Comparison of ENCODE assay signal across 10 cellular contexts in genomic region chr16:90020838-90021382, GRCh38. TPM values are rescaled to one million over a fixed set of nuclear protein-coding genes. Genes with fewer than 3 reads are reported as not detected.
DNase-seq lines count a peak whose midpoint lies in the region; ATAC-seq, FAIRE-seq and TF ChIP-seq lines count a peak whose summit lies in the region.
"Had no signal": no experiment of that assay in that cellular context is flagged by ENCODE, and none has a peak within 500 bp of the region (broad histone marks: within the 10 kb centered on the region; RNA-seq: fewer than 3 reads in every experiment).

No MANE protein-coding gene starts in this region.

- H3K4me1 ChIP-seq in A673 (ENCODE audit: insufficient read depth, low read length, poor library complexity, severe bottlenecking) (peaks cover 27% of the 10 kb centered on the region), ES-I3 (ENCODE audit: insufficient read depth, low read length) (peaks cover 25% of the 10 kb centered on the region)

- H3K27me3 ChIP-seq in A673 (replicated peaks; ENCODE audit: insufficient read depth, low read depth, low read length, poor library complexity), result no peaks in the 10 kb centered on the region

- peaks cover 10% of the 10 kb centered on the region for H3K4me1 Mint-ChIP-seq in activated T-helper 1 cell treated with anti-CD3 and anti-CD28 coated beads, Interleukin-12 subunit alpha, Interleukin-12 subunit beta, Interleukin-2, Interleukin-4 antibody, amounts not matched to agents 30 ng/mL and 10 ng/mL and 1 ng/mL, durations not matched to agents 14 hours and 24 hours and 36 hours (ENCODE audit: low read depth)

- peak overlapping the region; percentile 90 for H3K27ac ChIP-seq in A673 (ENCODE audit: low read depth, low read length, poor library complexity, severe bottlenecking)

- H3K36me3 Mint-ChIP-seq in activated T-helper 1 cell treated with anti-CD3 and anti-CD28 coated beads, Interleukin-12 subunit alpha, Interleukin-12 subunit beta, Interleukin-2, Interleukin-4 antibody, amounts not matched to agents 30 ng/mL and 10 ng/mL and 1 ng/mL, durations not matched to agents 14 hours and 24 hours and 36 hours (ENCODE audit: low read depth), result peaks cover 4% of the 10 kb centered on the region

- ATAC-seq in GM18907 (IDR thresholded peaks at IDR 0.05; ENCODE audit: unreplicated experiment), result no peak

- H3K27ac Mint-ChIP-seq in activated T-helper 1 cell treated with anti-CD3 and anti-CD28 coated beads, Interleukin-12 subunit alpha, Interleukin-12 subunit beta, Interleukin-2, Interleukin-4 antibody, amounts not matched to agents 30 ng/mL and 10 ng/mL and 1 ng/mL, durations not matched to agents 14 hours and 24 hours and 36 hours, result no peak overlapping the region

- peak overlapping the region; percentile 56; the same call in 1 of the 2 replicates for H3K9ac ChIP-seq in ES-I3 (ENCODE audit: low read depth, low read length)

- TF ChIP-seq CTCF in A673 (conservative IDR thresholded peaks at IDR 0.05; ENCODE audit: low read depth, low read length), result no peak

- intact Hi-C loops in A673 (cut with micrococcal nuclease; ENCODE audit: unreplicated experiment), result loop anchor here (10.0 kb wide), 1 partner anchor 96 kb away; the partner anchor contains the start of gene TUBB3
- intact Hi-C loops in activated T-helper 1 cell treated with anti-CD3 and anti-CD28 coated beads, Interleukin-12 subunit alpha, Interleukin-12 subunit beta, Interleukin-2, Interleukin-4 antibody, amounts not matched to agents 30 ng/mL and 10 ng/mL and 1 ng/mL, durations not matched to agents 14 hours and 24 hours and 36 hours (cut with micrococcal nuclease), result loop anchor here (10.0 kb wide), 1 partner anchor 96 kb away; the partner anchor contains the start of gene TUBB3

- POLR2A ChIA-PET in A673 (lab: Charles Lee; ENCODE audit: low non-redundant PET), result no interaction called here

- H3K27me3 Mint-ChIP-seq in activated T-helper 1 cell treated with anti-CD3 and anti-CD28 coated beads, Interleukin-12 subunit alpha, Interleukin-12 subunit beta, Interleukin-2, Interleukin-4 antibody, amounts not matched to agents 30 ng/mL and 10 ng/mL and 1 ng/mL, durations not matched to agents 14 hours and 24 hours and 36 hours (ENCODE audit: insufficient read depth), result peaks cover 18% of the 10 kb centered on the region

- no peak for FAIRE-seq in GM12891 (lab: Jason Lieb, UNC)
- FAIRE-seq: islet of Langerhans had no signal

- peak overlapping the region; percentile 6 for H3K4me3 Mint-ChIP-seq in activated T-helper 1 cell treated with anti-CD3 and anti-CD28 coated beads, Interleukin-12 subunit alpha, Interleukin-12 subunit beta, Interleukin-2, Interleukin-4 antibody, amounts not matched to agents 30 ng/mL and 10 ng/mL and 1 ng/mL, durations not matched to agents 14 hours and 24 hours and 36 hours

- no TSS peak for BruUV-seq in A673 (replicated peaks; lab: Mats Ljungman, UMichigan)

- H3K9me3 Mint-ChIP-seq in activated T-helper 1 cell treated with anti-CD3 and anti-CD28 coated beads, Interleukin-12 subunit alpha, Interleukin-12 subunit beta, Interleukin-2, Interleukin-4 antibody, amounts not matched to agents 30 ng/mL and 10 ng/mL and 1 ng/mL, durations not matched to agents 14 hours and 24 hours and 36 hours, result peaks cover 3% of the 10 kb centered on the region

- CTCF ChIA-PET in A673 (lab: Charles Lee), result no interaction called here

- H3K36me3 ChIP-seq in A673 (ENCODE audit: insufficient read depth, low read length, poor library complexity, severe bottlenecking), result no peaks in the 10 kb centered on the region
- H3K36me3 ChIP-seq in ES-I3 (ENCODE audit: insufficient read depth, low read length), result no peaks in the 10 kb centered on the region

- H3K9me3 ChIP-seq in A673 (ENCODE audit: low read depth, low read length, poor library complexity, severe bottlenecking) (no peaks in the 10 kb centered on the region), ES-I3 (ENCODE audit: control insufficient read depth, insufficient read depth, low read length) (no peaks in the 10 kb centered on the region)

- no peak for TF ChIP-seq POLR2A in GM12891 (IDR thresholded peaks at IDR 0.05; ENCODE audit: low read depth, low read length)

- DNase-seq in A673 (ENCODE audit: low spot score) (peak; percentile 27), islet precursor cell (peak; percentile 87), AG08396 (ENCODE audit: low spot score) (no peak), GM12891 (ENCODE audit: insufficient read length, low spot score) (no peak)
- DNase-seq in activated T-helper 1 cell treated with anti-CD3 and anti-CD28 coated beads, Interleukin-12 subunit alpha, Interleukin-12 subunit beta, Interleukin-2, Interleukin-4 antibody, amounts not matched to agents 30 ng/mL and 10 ng/mL and 1 ng/mL, durations not matched to agents 14 hours and 24 hours and 36 hours (ENCODE audit: low spot score), result no peak
- no peak for DNase-seq in activated effector memory CD4-positive, alpha-beta T cell treated with Interleukin-2 at 50 U/mL for 16 hours
- DNase-seq: activated naive CD4-positive, alpha-beta T cell had no signal

- no peak overlapping the region for H3K4me3 ChIP-seq in A673 (ENCODE audit: low read depth, low read length, poor library complexity, severe bottlenecking)

TF ChIP-seq in GM12891, 5 proteins besides CTCF, POLR2A, EP300 and RAD21:
- TF ChIP-seq POU2F2 (IDR thresholded peaks at IDR 0.05; ENCODE audit: low read depth, low read length), result no peak
- no peak for TF ChIP-seq PAX5 (IDR thresholded peaks at IDR 0.05; ENCODE audit: insufficient read depth, low read length, severe bottlenecking)
- no peak for TF ChIP-seq TAF1 (IDR thresholded peaks at IDR 0.05; ENCODE audit: low read depth, low read length)
- TF ChIP-seq POLR2AphosphoS5 (IDR thresholded peaks at IDR 0.05; ENCODE audit: low read depth, low read length), result no peak
- TF ChIP-seq SPI1 (IDR thresholded peaks at IDR 0.05; ENCODE audit: low read depth, low read length), result no peak

RNA-seq across cellular contexts. Expression of gene DBNDD1, which starts 1.7 kb away (rescaled TPM):
- 24.6 and 31.9 TPM in 2 replicates for total RNA-seq in A673 (2021)
- total RNA-seq in activated T-helper 1 cell treated with anti-CD3 and anti-CD28 coated beads, Interleukin-12 subunit alpha, Interleukin-12 subunit beta, Interleukin-2, Interleukin-4 antibody, amounts not matched to agents 30 ng/mL and 10 ng/mL and 1 ng/mL, durations not matched to agents 14 hours and 24 hours and 36 hours, result 0.18 TPM in 1 of 2 replicates, not detected in the other
- polyA plus RNA-seq in GM12891 (2012; ENCODE audit: low read depth, missing spikeins), result 5.0 TPM

RNA-seq across cellular contexts. Expression of gene PRDM7, which starts 56.2 kb away (rescaled TPM):
- not detected in 2 replicates for total RNA-seq in A673 (2021)
- total RNA-seq in activated T-helper 1 cell treated with anti-CD3 and anti-CD28 coated beads, Interleukin-12 subunit alpha, Interleukin-12 subunit beta, Interleukin-2, Interleukin-4 antibody, amounts not matched to agents 30 ng/mL and 10 ng/mL and 1 ng/mL, durations not matched to agents 14 hours and 24 hours and 36 hours, result not detected in 2 replicates
- 0.13 TPM for polyA plus RNA-seq in GM12891 (2012; ENCODE audit: low read depth, missing spikeins)

Comparison
In these comparisons a context has a peak if more than half of its experiments do, and no peak if none do; other contexts are left out.
1. DNase-seq: peak in A673 (single experiment) and islet precursor cell (single experiment); none in activated T-helper 1 cell treated with anti-CD3 and anti-CD28 coated beads, Interleukin-12 subunit alpha, Interleukin-12 subunit beta, Interleukin-2, Interleukin-4 antibody, amounts not matched to agents 30 ng/mL and 10 ng/mL and 1 ng/mL, durations not matched to agents 14 hours and 24 hours and 36 hours (single experiment), AG08396 (single experiment), activated effector memory CD4-positive, alpha-beta T cell treated with Interleukin-2 at 50 U/mL for 16 hours (single experiment) and GM12891 (single experiment).
2. RNA of gene DBNDD1, which starts 1.7 kb away (total RNA-seq): 24.6 to 31.9 TPM in A673; 0.18 TPM in activated T-helper 1 cell treated with anti-CD3 and anti-CD28 coated beads, Interleukin-12 subunit alpha, Interleukin-12 subunit beta, Interleukin-2, Interleukin-4 antibody, amounts not matched to agents 30 ng/mL and 10 ng/mL and 1 ng/mL, durations not matched to agents 14 hours and 24 hours and 36 hours; every median in the first group is over 10 times any median in the second.